Comparison of ENCODE assay signal across 24 cellular contexts in the genomic region with DNA sequence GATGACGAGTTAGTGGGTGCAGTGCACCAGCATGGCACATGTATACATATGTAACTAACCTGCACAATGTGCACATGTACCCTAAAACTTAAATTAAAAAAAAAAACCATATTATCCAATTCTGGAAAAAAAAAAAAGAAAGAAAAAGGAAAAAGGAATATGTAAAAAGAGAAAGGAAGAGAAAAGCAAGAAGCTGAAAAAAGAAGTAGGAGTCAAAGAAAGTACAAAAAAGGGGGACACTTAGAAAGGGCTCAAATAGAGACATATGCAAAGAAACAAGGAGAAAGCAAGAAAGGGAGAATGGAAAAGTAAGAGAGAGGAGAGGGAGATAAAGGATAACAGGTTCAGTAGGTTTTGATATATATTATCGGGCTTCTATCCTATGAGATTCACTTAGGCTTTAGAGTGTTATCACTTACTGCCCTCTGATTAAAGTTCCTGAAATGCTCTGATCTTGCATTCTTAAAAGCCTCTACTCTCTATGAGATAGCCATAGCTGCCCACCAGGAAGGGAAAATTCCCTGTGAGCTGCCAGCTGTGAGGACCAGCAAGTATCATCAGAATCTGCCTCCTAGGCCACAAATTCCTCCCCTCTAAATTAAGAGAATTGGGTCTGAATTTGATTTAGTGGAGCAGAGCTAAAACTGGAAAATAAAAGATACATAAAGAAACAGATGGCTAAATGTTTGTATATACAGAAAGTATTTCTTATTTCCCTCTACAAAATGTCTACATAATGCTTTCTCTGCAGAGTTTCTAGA.
"Had no signal": no experiment of that assay in that cellular context is flagged by ENCODE, and none has a peak within 500 bp of the region (broad histone marks: within the 10 kb centered on the region; RNA-seq: fewer than 3 reads in every experiment).

No MANE protein-coding gene starts in this region.

- H3K4me3 Mint-ChIP-seq: activated B cell treated with CpG ODN at 0.5 μM for 24 hours; activated CD4-positive, alpha-beta memory T cell treated with anti-CD3 and anti-CD28 coated beads for 36 hours; activated CD4-positive, alpha-beta T cell treated with anti-CD3 and anti-CD28 coated beads, Interleukin-2, amount 10 ng/mL, durations not matched to agents 7 days and 5 days; activated naive CD4-positive, alpha-beta T cell treated with anti-CD3 and anti-CD28 coated beads, Interleukin-2, amount 10 ng/mL, durations not matched to agents 7 days and 5 days; activated naive CD8-positive, alpha-beta T cell treated with anti-CD3 and anti-CD28 coated beads for 36 hours; activated T-cell treated with anti-CD3 and anti-CD28 coated beads, Interleukin-2, amount 50 U/mL, for 72 hours had no signal

- DNase-seq: activated B cell treated with CpG ODN at 0.5 μM for 24 hours; activated CD4-positive, alpha-beta memory T cell treated with anti-CD3 and anti-CD28 coated beads for 36 hours; activated CD4-positive, alpha-beta T cell treated with anti-CD3 and anti-CD28 coated beads for 1 hour; activated CD4-positive, alpha-beta T cell treated with anti-CD3 and anti-CD28 coated beads, Interleukin-2, amount 10 ng/mL, durations not matched to agents 7 days and 5 days; activated gamma-delta T cell treated with Interleukin-2 at 50 U/mL for 16 hours; activated naive CD4-positive, alpha-beta T cell treated with anti-CD3 and anti-CD28 coated beads, Interleukin-2, amount 10 ng/mL, durations not matched to agents 7 days and 5 days; activated naive CD8-positive, alpha-beta T cell treated with anti-CD3 and anti-CD28 coated beads for 36 hours; activated T-cell treated with anti-CD3 and anti-CD28 coated beads, Interleukin-2, amount 50 U/mL, for 72 hours; colonic mucosa; MG63; MV-4-11; NCI-H1092 treated with DMSO at 0.1 percent for 48 hours; NCI-H1417 treated with DMSO at 0.1 percent for 48 hours; NCI-H1694; NCI-H2029; NCI-H2107; NCI-H345; NCI-H524; PC-3; SHP77; T-helper 1 cell had no signal

- ATAC-seq: activated T-cell treated with anti-CD3 and anti-CD28 coated beads, Interleukin-2, amount 50 U/mL, for 72 hours; PC-3 had no signal

- H3K36me3 ChIP-seq: colonic mucosa, MG63 had no signal

- H3K9ac ChIP-seq: KMS-11 had no signal

- H3K4me2 ChIP-seq: KMS-11 had no signal

- H3K4me1 ChIP-seq: colonic mucosa had no signal

- H3K27ac Mint-ChIP-seq: activated B cell treated with CpG ODN at 0.5 μM for 24 hours; activated CD4-positive, alpha-beta memory T cell treated with anti-CD3 and anti-CD28 coated beads for 36 hours; activated CD4-positive, alpha-beta T cell treated with anti-CD3 and anti-CD28 coated beads, Interleukin-2, amount 10 ng/mL, durations not matched to agents 7 days and 5 days; activated naive CD4-positive, alpha-beta T cell treated with anti-CD3 and anti-CD28 coated beads, Interleukin-2, amount 10 ng/mL, durations not matched to agents 7 days and 5 days; activated naive CD8-positive, alpha-beta T cell treated with anti-CD3 and anti-CD28 coated beads for 36 hours; activated T-cell treated with anti-CD3 and anti-CD28 coated beads, Interleukin-2, amount 50 U/mL, for 72 hours; activated T-helper 2 cell treated with anti-CD3 and anti-CD28 coated beads, Interferon-gamma antibody, Interleukin-2, Interleukin-4, amounts not matched to agents 10 μg/mL and 5 μg/mL and 100 μg/mL, durations not matched to agents 14 hours and 24 hours and 36 hours had no signal

- FAIRE-seq: RCC 7860 had no signal

- H3K27me3 Mint-ChIP-seq: activated B cell treated with CpG ODN at 0.5 μM for 24 hours; activated CD4-positive, alpha-beta memory T cell treated with anti-CD3 and anti-CD28 coated beads for 36 hours; activated CD4-positive, alpha-beta T cell treated with anti-CD3 and anti-CD28 coated beads, Interleukin-2, amount 10 ng/mL, durations not matched to agents 7 days and 5 days; activated naive CD4-positive, alpha-beta T cell treated with anti-CD3 and anti-CD28 coated beads, Interleukin-2, amount 10 ng/mL, durations not matched to agents 7 days and 5 days; activated naive CD8-positive, alpha-beta T cell treated with anti-CD3 and anti-CD28 coated beads for 36 hours had no signal

- H3K27ac ChIP-seq: colonic mucosa, KMS-11 had no signal

- H3K36me3 Mint-ChIP-seq: activated CD4-positive, alpha-beta memory T cell treated with anti-CD3 and anti-CD28 coated beads for 36 hours; activated naive CD4-positive, alpha-beta T cell treated with anti-CD3 and anti-CD28 coated beads, Interleukin-2, amount 10 ng/mL, durations not matched to agents 7 days and 5 days had no signal

- H3K4me3 ChIP-seq: colonic mucosa, MG63 had no signal

- H3K27me3 ChIP-seq: colonic mucosa, MG63 had no signal

- H3K9me3 ChIP-seq: colonic mucosa, MG63 had no signal

- H3K9me3 Mint-ChIP-seq: activated B cell treated with CpG ODN at 0.5 μM for 24 hours; activated CD4-positive, alpha-beta memory T cell treated with anti-CD3 and anti-CD28 coated beads for 36 hours; activated CD4-positive, alpha-beta T cell treated with anti-CD3 and anti-CD28 coated beads, Interleukin-2, amount 10 ng/mL, durations not matched to agents 7 days and 5 days; activated naive CD4-positive, alpha-beta T cell treated with anti-CD3 and anti-CD28 coated beads, Interleukin-2, amount 10 ng/mL, durations not matched to agents 7 days and 5 days; activated naive CD8-positive, alpha-beta T cell treated with anti-CD3 and anti-CD28 coated beads for 36 hours; activated T-cell treated with anti-CD3 and anti-CD28 coated beads, Interleukin-2, amount 50 U/mL, for 72 hours; activated T-helper 2 cell treated with anti-CD3 and anti-CD28 coated beads, Interferon-gamma antibody, Interleukin-2, Interleukin-4, amounts not matched to agents 10 μg/mL and 5 μg/mL and 100 μg/mL, durations not matched to agents 14 hours and 24 hours and 36 hours had no signal
